ENCODE assay signal across 8 cellular contexts in genomic region chr6:149316108-149316727, GRCh38. TPM values are rescaled to one million over a fixed set of nuclear protein-coding genes. Genes with fewer than 3 reads are reported as not detected.
DNase-seq lines count a peak whose midpoint lies in the region; ATAC-seq and TF ChIP-seq lines count a peak whose summit lies in the region.

No MANE protein-coding gene starts in this region.

- H2BK120ac ChIP-seq in trophoblast cell (ENCODE audit: insufficient read depth, low read length, poor library complexity): no peak overlapping the region

- no peak for ATAC-seq in HG02840 (IDR thresholded peaks at IDR 0.05; ENCODE audit: low FRiP score, unreplicated experiment)

- no peak overlapping the region for H4K12ac ChIP-seq in trophoblast cell (ENCODE audit: low read depth, low read length)

- no peaks in the 10 kb centered on the region for H3K9me3 ChIP-seq in esophagus squamous epithelium
- no peaks in the 10 kb centered on the region for H3K9me3 ChIP-seq in trophoblast cell (ENCODE audit: insufficient read depth, low read depth, low read length)

- DNase-seq in GM12864 (ENCODE audit: low read depth): no peak
- no peak for DNase-seq in RWPE1 (ENCODE audit: low spot score)
- no peak for DNase-seq in esophagus squamous epithelium (lab: John Stamatoyannopoulos, UW)
- DNase-seq in trophoblast cell: no peak
- DNase-seq in NCI-H187 (lab: John Stamatoyannopoulos, UW): no peak
- DNase-seq in cortex of kidney (lab: John Stamatoyannopoulos, UW): no peak
- DNase-seq in CD1c-positive myeloid dendritic cell (ENCODE audit: extremely low spot score): no peak

- peaks cover 0 to 36% (median 6%) of the 10 kb centered on the region in 3 donors for H3K4me1 ChIP-seq in esophagus squamous epithelium
- peaks cover 0 to 2% of the 10 kb centered on the region in 2 experiments for H3K4me1 ChIP-seq in trophoblast cell (ENCODE audit: control insufficient read depth in 1 of 2, insufficient read depth in 2 of 2, low read length in 2 of 2)

- no peak overlapping the region for H3K18ac ChIP-seq in trophoblast cell (ENCODE audit: low read length)

- no peak for TF ChIP-seq CTCF in GM12864 (IDR thresholded peaks at IDR 0.05; ENCODE audit: low read depth, low read length, missing control alignments)
- no peak for TF ChIP-seq CTCF in RWPE1 (conservative IDR thresholded peaks at IDR 0.05; ENCODE audit: low read depth)
- no peak for TF ChIP-seq CTCF in esophagus squamous epithelium (IDR thresholded peaks at IDR 0.05)

- H3K14ac ChIP-seq in trophoblast cell (ENCODE audit: low read length): no peak overlapping the region

- H2AFZ ChIP-seq in trophoblast cell (ENCODE audit: insufficient read depth, low read length, poor library complexity): no peak overlapping the region

- WGBS in esophagus squamous epithelium, 2 donors: 36 to 40% methylated on average over 7 of the region's 7 CpGs
- no CpG with 5 or more reads among the region's 7 CpGs for WGBS in trophoblast cell (ENCODE audit: extremely low coverage, insufficient coverage, insufficient read length)

- POLR2A ChIA-PET in RWPE1 (lab: Yijun Ruan, JAX; ENCODE audit: low non-redundant PET): no interaction called here

- no peak overlapping the region for H3K23ac ChIP-seq in trophoblast cell (ENCODE audit: low read length)

- H2AK5ac ChIP-seq in trophoblast cell (ENCODE audit: low read length): no peak overlapping the region

- peaks cover 14% of the 10 kb centered on the region for H3K79me1 ChIP-seq in trophoblast cell (ENCODE audit: low read length)

- H3K27me3 ChIP-seq in esophagus squamous epithelium (peaks cover 0 to 36% (median 0%) of the 10 kb centered on the region in 4 donors), trophoblast cell (ENCODE audit: insufficient read depth, low read length) (no peaks in the 10 kb centered on the region)

- H2BK12ac ChIP-seq in trophoblast cell (ENCODE audit: low read length): no peak overlapping the region

- H3K4me2 ChIP-seq in trophoblast cell (ENCODE audit: low read length): peak overlapping the region; percentile 97

- peak overlapping the region; percentile 95 for H3K27ac ChIP-seq in RWPE1
- H3K27ac ChIP-seq in esophagus squamous epithelium: peak overlapping the region; percentile 96 to 98 (median 97)
- peak overlapping the region; percentile 99 for H3K27ac ChIP-seq in trophoblast cell (ENCODE audit: low read depth, low read length)

- H3K4ac ChIP-seq in trophoblast cell (ENCODE audit: low read depth, low read length): no peak overlapping the region

- peaks cover 12% of the 10 kb centered on the region for H3K79me2 ChIP-seq in trophoblast cell (ENCODE audit: control insufficient read depth, insufficient read depth, low read length, poor library complexity)

- no peak overlapping the region for H2BK5ac ChIP-seq in trophoblast cell (ENCODE audit: low read depth, low read length, poor library complexity)

- H4K91ac ChIP-seq in trophoblast cell (ENCODE audit: low read depth, low read length): no peak overlapping the region

- intact Hi-C loops in esophagus squamous epithelium (cut with DNase I): no loop called here

- CTCF ChIA-PET in RWPE1 (lab: Yijun Ruan, JAX): interaction anchor here (1.4 kb wide), 1 partner anchor 116 kb away, joined by 4 read pairs; no protein-coding TSS in a partner anchor

- TF ChIP-seq POLR2A in esophagus squamous epithelium (IDR thresholded peaks at IDR 0.05): no peak

- H3K9ac ChIP-seq in trophoblast cell (ENCODE audit: low read length): no peak overlapping the region

- no peak overlapping the region for H4K8ac ChIP-seq in trophoblast cell (ENCODE audit: low read depth, low read length)

- H3K4me3 ChIP-seq in GM12864 (ENCODE audit: low read depth, low read length): peak overlapping the region; percentile 95
- H3K4me3 ChIP-seq in esophagus squamous epithelium: peak overlapping the region; percentile 84 to 97 (median 95)
- H3K4me3 ChIP-seq in trophoblast cell (ENCODE audit: low read depth, low read length): no peak overlapping the region

- H3K36me3 ChIP-seq in esophagus squamous epithelium: no peaks in the 10 kb centered on the region
- H3K36me3 ChIP-seq in trophoblast cell (ENCODE audit: control insufficient read depth in 1 of 2, insufficient read depth in 2 of 2, low read length in 2 of 2): no peaks in the 10 kb centered on the region

RNA-seq across cellular contexts. Expression of gene TAB2, which starts 1.3 kb away (rescaled TPM):
- 10 to 100 TPM; 27.6 to 47.1 (median 31.0) TPM for total RNA-seq in esophagus squamous epithelium
- polyA plus RNA-seq in trophoblast cell (2013): 59.5 and 60.1 TPM in 2 replicates
